ENCODE assay signal across 8 cellular contexts in the genomic region with DNA sequence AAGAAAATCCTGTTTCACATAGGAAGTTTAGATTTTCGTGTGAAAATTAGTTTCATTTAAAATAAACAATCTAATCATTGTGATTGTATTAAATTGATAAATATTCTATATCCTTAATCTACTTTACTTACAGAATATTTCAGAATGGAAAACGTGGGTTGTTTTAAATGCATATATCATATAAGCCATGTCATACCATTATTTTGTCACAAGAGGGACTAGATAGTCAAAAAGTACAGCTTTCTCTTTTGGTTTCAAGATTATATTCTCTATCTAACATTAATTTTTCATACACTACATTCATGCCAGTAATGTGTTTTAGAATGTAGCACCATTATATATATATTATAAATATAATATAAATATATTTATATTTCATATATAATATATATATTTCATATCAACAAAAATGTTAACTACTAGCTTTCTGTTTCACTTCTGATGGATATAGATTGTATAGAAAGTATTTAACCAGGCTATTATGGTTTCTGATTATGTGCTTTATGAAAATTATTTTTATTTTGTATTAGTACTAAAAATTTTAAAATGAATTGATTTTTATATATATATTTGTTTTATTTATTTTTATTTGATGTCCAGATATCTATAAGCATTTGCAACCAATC. TPM values are rescaled to one million over a fixed set of nuclear protein-coding genes. Genes with fewer than 3 reads are reported as not detected.
DNase-seq lines count a peak whose midpoint lies in the region; ATAC-seq, FAIRE-seq and TF ChIP-seq lines count a peak whose summit lies in the region.

No MANE protein-coding gene starts in this region.

- no peaks in the 10 kb centered on the region for H3K27me3 Mint-ChIP-seq in type B pancreatic cell

- H4K8ac ChIP-seq in IMR-90 (ENCODE audit: low read depth in 2 of 2, low read length in 2 of 2) = no peak overlapping the region

- CTCF ChIA-PET in IMR-90 (lab: Yijun Ruan, JAX) = interaction anchor here (1.9 kb wide), 1 partner anchor 106 kb away, joined by 5 read pairs; no protein-coding TSS in a partner anchor

- H3K27me3 ChIP-seq in left ventricle myocardium inferior (ENCODE audit: low read depth) = no peaks in the 10 kb centered on the region
- H3K27me3 ChIP-seq in right cardiac atrium (ENCODE audit: control insufficient read depth, insufficient read depth) = no peaks in the 10 kb centered on the region
- H3K27me3 ChIP-seq in IMR-90 (ENCODE audit: control insufficient read depth, insufficient read depth, low read length) = no peaks in the 10 kb centered on the region

- H3K9ac ChIP-seq in IMR-90 (ENCODE audit: low read depth, low read length) = no peak overlapping the region

- H3K23ac ChIP-seq in IMR-90 (ENCODE audit: low read depth, low read length) = no peak overlapping the region

- FAIRE-seq in colon (lab: Jason Lieb, UNC) = peak; percentile 78

- H3K36me3 Mint-ChIP-seq in type B pancreatic cell = no peaks in the 10 kb centered on the region

- H4K20me1 ChIP-seq in IMR-90 (ENCODE audit: insufficient read depth, low read length) = no peaks in the 10 kb centered on the region

- POLR2A ChIA-PET in IMR-90 (lab: Charles Lee; ENCODE audit: unreplicated experiment) = no interaction called here

- no peak overlapping the region for H3K27ac Mint-ChIP-seq in type B pancreatic cell

- H3K4me3 ChIP-seq in left ventricle myocardium inferior (no peak overlapping the region), right cardiac atrium (ENCODE audit: low read length) (no peak overlapping the region), IMR-90 (ENCODE audit: insufficient read depth, low read depth, low read length) (no peak overlapping the region)

- dilution Hi-C loops in IMR-90 (cut with HindIII; ENCODE audit: low sequenced_read_pairs, unreplicated experiment) = no loop called here

- H2AK9ac ChIP-seq in IMR-90 (replicated peaks; ENCODE audit: low read depth, low read length, poor library complexity) = no peak overlapping the region

- 11% methylated on average over 2 of the region's 2 CpGs for WGBS in right cardiac atrium
- no CpG with 5 or more reads among the region's 2 CpGs for WGBS in IMR-90 (ENCODE audit: extremely low coverage in 2 of 2, insufficient read length in 1 of 2), 2 experiments

- no peak overlapping the region for H3K14ac ChIP-seq in IMR-90 (replicated peaks; ENCODE audit: low read depth, low read length)

- peak overlapping the region; percentile 39 for H2BK5ac ChIP-seq in IMR-90 (ENCODE audit: low read depth, low read length, poor library complexity, severe bottlenecking)

- H3K56ac ChIP-seq in IMR-90 (ENCODE audit: extremely low read depth, insufficient read depth, low read length) = no peak overlapping the region

- DNase-seq in left ventricle myocardium inferior (no peak), right cardiac atrium (no peak), IMR-90 (peak; percentile 35), type B pancreatic cell (ENCODE audit: extremely low spot score, unreplicated experiment) (no peak), superior temporal gyrus (ENCODE audit: extremely low spot score) (no peak), SK-N-DZ (ENCODE audit: low spot score) (no peak), retina (no peak)

- no peak overlapping the region for H4K91ac ChIP-seq in IMR-90 (ENCODE audit: insufficient read depth, low read depth, low read length)

- ATAC-seq in right cardiac atrium (no peak), IMR-90 (ENCODE audit: low read depth) (0 out of 2 replicates have a peak, but pooled peaks have one; percentile 59)

- H2BK120ac ChIP-seq in IMR-90 (ENCODE audit: low read depth, low read length) = no peak overlapping the region

- no peak overlapping the region for H3K4me2 ChIP-seq in IMR-90 (ENCODE audit: low read depth, low read length)

- H3K36me3 ChIP-seq in left ventricle myocardium inferior = no peaks in the 10 kb centered on the region
- H3K36me3 ChIP-seq in IMR-90 (ENCODE audit: control insufficient read depth, insufficient read depth, low read length) = no peaks in the 10 kb centered on the region

- no peak overlapping the region for H2AK5ac ChIP-seq in IMR-90 (ENCODE audit: low read depth, low read length)

- no peak overlapping the region for H3K18ac ChIP-seq in IMR-90 (ENCODE audit: low read depth, low read length)

- no peaks in the 10 kb centered on the region for H3K9me1 ChIP-seq in IMR-90 (ENCODE audit: insufficient read depth, low read length)

- H3K79me1 ChIP-seq in IMR-90 (ENCODE audit: low read depth in 1 of 2, low read length in 2 of 2) = peaks cover 0 to 5% of the 10 kb centered on the region in 2 experiments; a peak in 1 of 4 replicates

- TF ChIP-seq POLR2A in IMR-90 (IDR thresholded peaks at IDR 0.05; ENCODE audit: low read depth, low read length) = no peak

- peak; percentile 69 for TF ChIP-seq CTCF in left ventricle myocardium inferior (IDR thresholded peaks at IDR 0.05; ENCODE audit: borderline replicate concordance)
- TF ChIP-seq CTCF in IMR-90 (conservative IDR thresholded peaks at IDR 0.05; ENCODE audit: low read depth, low read length) = peak; percentile 59
- peak; percentile 72 for TF ChIP-seq CTCF in type B pancreatic cell (conservative IDR thresholded peaks at IDR 0.05)

- H3K9me3 ChIP-seq in left ventricle myocardium inferior (replicated peaks) (no peaks in the 10 kb centered on the region), right cardiac atrium (ENCODE audit: control insufficient read depth, low read length) (no peaks in the 10 kb centered on the region), IMR-90 (ENCODE audit: control insufficient read depth, insufficient read depth, low read length) (no peaks in the 10 kb centered on the region)

- no peaks in the 10 kb centered on the region for H3K9me3 Mint-ChIP-seq in type B pancreatic cell

- in situ Hi-C loops in IMR-90 (cut with MboI; ENCODE audit: low sequenced_read_pairs) = loop anchor here (10.0 kb wide), 2 partner anchors 130 to 160 kb away; no protein-coding TSS in a partner anchor

- H3K4me1 ChIP-seq in left ventricle myocardium inferior = no peaks in the 10 kb centered on the region
- H3K4me1 ChIP-seq in right cardiac atrium (ENCODE audit: control insufficient read depth, insufficient read depth, low read length) = no peaks in the 10 kb centered on the region
- peaks cover 2% of the 10 kb centered on the region; the same call in 1 of the 2 replicates for H3K4me1 ChIP-seq in IMR-90 (ENCODE audit: control insufficient read depth, insufficient read depth, low read length)

- H4K5ac ChIP-seq in IMR-90 (ENCODE audit: low read depth, low read length) = no peak overlapping the region

- H3K4me1 Mint-ChIP-seq in type B pancreatic cell (ENCODE audit: unreplicated experiment) = no peaks in the 10 kb centered on the region

- no peak overlapping the region for H2BK20ac ChIP-seq in IMR-90 (ENCODE audit: low read depth, low read length)

- no TSS peak for BruUV-seq in IMR-90 (replicated peaks; lab: Mats Ljungman, UMichigan)

- no peak overlapping the region for H2BK15ac ChIP-seq in IMR-90 (ENCODE audit: low read depth, low read length)

- H3K27ac ChIP-seq in left ventricle myocardium inferior (replicated peaks) (no peak overlapping the region), right cardiac atrium (ENCODE audit: low read length) (no peak overlapping the region), IMR-90 (ENCODE audit: insufficient read depth, low read length) (no peak overlapping the region)

- intact Hi-C loops in left ventricle myocardium inferior (cut with micrococcal nuclease) = no loop called here
- intact Hi-C loops in right cardiac atrium (cut with DNase I) = loop anchor here in 2 of 4 donors (10.0 kb wide), 2 partner anchors 140 to 150 kb away; no protein-coding TSS in a partner anchor
- intact Hi-C loops in IMR-90 (cut with micrococcal nuclease) = no loop called here

- no peak overlapping the region for H3K4me3 Mint-ChIP-seq in type B pancreatic cell

- peak; percentile 63 for TF ChIP-seq RAD21 in IMR-90 (IDR thresholded peaks at IDR 0.05; ENCODE audit: low read length)

- H2AFZ ChIP-seq in IMR-90 (replicated peaks; ENCODE audit: low read length, poor library complexity) = no peak overlapping the region

- H3K4ac ChIP-seq in IMR-90 (ENCODE audit: low read depth, low read length) = no peak overlapping the region

TF ChIP-seq in IMR-90, 13 proteins besides CTCF, POLR2A, EP300 and RAD21:
- TF ChIP-seq SMC3 (IDR thresholded peaks at IDR 0.05; ENCODE audit: low read depth, low read length) (peak; percentile 65), NFE2L2 (IDR thresholded peaks at IDR 0.05; ENCODE audit: low read depth, low read length) (no peak)

RNA-seq across cellular contexts. Expression of gene OSTN, which starts 45.3 kb away (rescaled TPM):
- total RNA-seq in left ventricle myocardium inferior = 0.36 TPM
- total RNA-seq in right cardiac atrium = 1 to 10 TPM in 1 of 4 donors, under 1 TPM in 2, not detected in 1; 0.06 to 1.1 (median 0.23) TPM
- polyA plus RNA-seq in right cardiac atrium = 0.14 TPM
- 0.28 TPM in 1 of 2 replicates, not detected in the other for total RNA-seq in IMR-90 (2012; rRNA removed)
- not detected in 2 replicates for polyA plus RNA-seq in IMR-90 (2012; rRNA removed)
- polyA plus RNA-seq in IMR-90 (2012; cell fraction: cytosol; rRNA removed) = not detected in 2 replicates
- 1.0 TPM in 1 of 2 replicates, not detected in the other for polyA plus RNA-seq in IMR-90 (2012; cell fraction: nucleus; rRNA removed; ENCODE audit: low replicate concordance)
- total RNA-seq in type B pancreatic cell (ENCODE audit: low replicate concordance) = 1.3 and 1.4 TPM in 2 replicates
- not detected in 2 replicates for polyA plus RNA-seq in SK-N-DZ (2014; cell fraction: cytosol; rRNA removed)
- polyA plus RNA-seq in SK-N-DZ (2014; cell fraction: nucleus; rRNA removed) = not detected in 2 replicates
